ENCODE assay signal across 1 cellular context in the genomic region with DNA sequence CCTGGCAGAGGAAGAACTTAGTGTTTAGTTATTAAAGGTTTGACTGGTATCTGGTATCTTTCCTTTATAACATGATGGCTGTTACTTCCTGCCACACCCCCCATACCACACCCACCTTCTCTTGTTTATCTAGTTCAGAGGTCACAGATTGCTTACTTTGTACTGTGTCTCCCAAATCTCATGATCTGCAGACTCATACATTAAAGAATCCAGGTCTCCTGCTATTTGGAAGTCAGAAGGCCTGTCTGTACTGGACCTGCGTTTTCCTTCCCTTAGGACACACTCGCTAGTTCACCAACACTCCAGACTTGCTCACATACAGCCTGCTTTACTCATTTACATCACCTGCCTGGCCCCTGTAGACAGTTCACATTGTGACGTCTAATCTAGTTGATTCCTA.
TF ChIP-seq lines count a peak whose summit lies in the region.

No MANE protein-coding gene starts in this region.

TF ChIP-seq in A549, 52 proteins besides CTCF, POLR2A, EP300 and RAD21:
- TF ChIP-seq, protein P1, sequence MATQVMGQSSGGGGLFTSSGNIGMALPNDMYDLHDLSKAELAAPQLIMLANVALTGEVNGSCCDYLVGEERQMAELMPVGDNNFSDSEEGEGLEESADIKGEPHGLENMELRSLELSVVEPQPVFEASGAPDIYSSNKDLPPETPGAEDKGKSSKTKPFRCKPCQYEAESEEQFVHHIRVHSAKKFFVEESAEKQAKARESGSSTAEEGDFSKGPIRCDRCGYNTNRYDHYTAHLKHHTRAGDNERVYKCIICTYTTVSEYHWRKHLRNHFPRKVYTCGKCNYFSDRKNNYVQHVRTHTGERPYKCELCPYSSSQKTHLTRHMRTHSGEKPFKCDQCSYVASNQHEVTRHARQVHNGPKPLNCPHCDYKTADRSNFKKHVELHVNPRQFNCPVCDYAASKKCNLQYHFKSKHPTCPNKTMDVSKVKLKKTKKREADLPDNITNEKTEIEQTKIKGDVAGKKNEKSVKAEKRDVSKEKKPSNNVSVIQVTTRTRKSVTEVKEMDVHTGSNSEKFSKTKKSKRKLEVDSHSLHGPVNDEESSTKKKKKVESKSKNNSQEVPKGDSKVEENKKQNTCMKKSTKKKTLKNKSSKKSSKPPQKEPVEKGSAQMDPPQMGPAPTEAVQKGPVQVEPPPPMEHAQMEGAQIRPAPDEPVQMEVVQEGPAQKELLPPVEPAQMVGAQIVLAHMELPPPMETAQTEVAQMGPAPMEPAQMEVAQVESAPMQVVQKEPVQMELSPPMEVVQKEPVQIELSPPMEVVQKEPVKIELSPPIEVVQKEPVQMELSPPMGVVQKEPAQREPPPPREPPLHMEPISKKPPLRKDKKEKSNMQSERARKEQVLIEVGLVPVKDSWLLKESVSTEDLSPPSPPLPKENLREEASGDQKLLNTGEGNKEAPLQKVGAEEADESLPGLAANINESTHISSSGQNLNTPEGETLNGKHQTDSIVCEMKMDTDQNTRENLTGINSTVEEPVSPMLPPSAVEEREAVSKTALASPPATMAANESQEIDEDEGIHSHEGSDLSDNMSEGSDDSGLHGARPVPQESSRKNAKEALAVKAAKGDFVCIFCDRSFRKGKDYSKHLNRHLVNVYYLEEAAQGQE (IDR thresholded peaks at IDR 0.05), result no peak
- no peak for TF ChIP-seq GATA3 (IDR thresholded peaks at IDR 0.05; ENCODE audit: borderline replicate concordance)
- TF ChIP-seq POLR2AphosphoS2 (conservative IDR thresholded peaks at IDR 0.05; ENCODE audit: low read length), result no peak
- TF ChIP-seq HOXB5 (CRISPR knock-in tag; IDR thresholded peaks at IDR 0.05), result no peak
- no peak for TF ChIP-seq TFCP2L1 (CRISPR knock-in tag; IDR thresholded peaks at IDR 0.05)
- TF ChIP-seq ZSCAN20 (CRISPR knock-in tag; IDR thresholded peaks at IDR 0.05), result no peak
- no peak for TF ChIP-seq JUNB (IDR thresholded peaks at IDR 0.05)
- TF ChIP-seq FOSB (CRISPR knock-in tag; IDR thresholded peaks at IDR 0.05), result no peak
- TF ChIP-seq KDM5A (IDR thresholded peaks at IDR 0.05), result no peak
- no peak for TF ChIP-seq HOXB13 (CRISPR knock-in tag; IDR thresholded peaks at IDR 0.05; ENCODE audit: low read depth)
- TF ChIP-seq TP53 (CRISPR knock-in tag; IDR thresholded peaks at IDR 0.05), result no peak
TF ChIP-seq in A549: peak in this region for 0.
